ENCODE assay signal across 8 cellular contexts in the genomic region with DNA sequence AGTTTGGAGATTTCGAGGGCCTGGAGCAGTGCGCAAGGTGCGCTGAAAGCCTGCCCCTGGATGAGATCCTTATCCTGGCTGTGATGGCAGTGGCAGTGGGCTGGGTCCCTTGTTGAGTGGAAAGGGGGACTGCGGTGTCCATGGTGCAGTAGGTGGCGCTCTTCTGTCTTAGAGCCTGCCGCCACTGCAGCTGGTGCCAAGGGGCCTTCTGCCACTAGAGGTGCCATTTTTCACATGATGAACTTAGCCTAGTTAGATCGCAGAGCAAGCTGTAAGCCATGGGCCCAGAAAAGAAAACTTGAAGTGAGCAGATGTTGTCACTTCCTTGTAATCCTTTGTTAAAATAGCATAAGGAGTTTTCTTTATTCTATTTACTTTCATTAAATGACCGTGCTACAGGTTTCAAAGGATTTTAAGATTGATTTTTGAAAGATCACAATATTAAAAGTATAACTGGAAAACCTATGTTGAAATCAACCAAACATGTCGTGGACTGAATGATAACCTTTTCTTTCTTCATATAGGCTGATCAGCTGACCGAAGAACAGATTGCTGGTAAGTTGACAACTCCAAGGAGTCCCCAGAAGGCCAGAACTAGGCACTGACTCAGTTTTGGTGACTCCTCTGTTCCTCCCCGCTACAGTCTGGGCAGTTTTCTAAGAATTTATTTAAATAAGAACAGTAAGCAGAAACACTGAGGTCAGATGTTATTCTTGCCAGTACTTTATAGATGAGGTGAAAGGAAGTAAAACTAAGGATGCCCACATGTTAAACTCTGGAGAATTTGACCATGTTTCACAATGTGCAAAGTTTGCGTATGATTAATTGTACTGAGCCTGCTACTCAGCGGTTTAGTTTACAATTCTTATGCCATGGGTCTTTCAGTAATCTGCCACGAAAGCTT. TPM values are rescaled to one million over a fixed set of nuclear protein-coding genes. Genes with fewer than 3 reads are reported as not detected.
DNase-seq lines count a peak whose midpoint lies in the region; ATAC-seq and TF ChIP-seq lines count a peak whose summit lies in the region.

No MANE protein-coding gene starts in this region.

- H3K9me3 ChIP-seq in adipocyte (ENCODE audit: control insufficient read depth, low read length): no peaks in the 10 kb centered on the region
- H3K9me3 ChIP-seq in heart right ventricle: no peaks in the 10 kb centered on the region
- H3K9me3 ChIP-seq in prostate gland: no peaks in the 10 kb centered on the region
- no peaks in the 10 kb centered on the region for H3K9me3 ChIP-seq in upper lobe of right lung

- WGBS in heart right ventricle, 2 donors: 29 to 30% methylated on average over 14 of the region's 14 CpGs
- WGBS in prostate gland: 30% methylated on average over 14 of the region's 14 CpGs

- ATAC-seq in HG02759 (IDR thresholded peaks at IDR 0.05; ENCODE audit: unreplicated experiment) (peak; percentile 49), heart right ventricle (peak; percentile 41 to 84 (median 72)), upper lobe of right lung (peak; percentile 81)

- DNase-seq in NCI-H1417 treated with DMSO at 0.1 percent for 48 hours (lab: John Stamatoyannopoulos, UW): peak; percentile 78
- peak; percentile 82 for DNase-seq in T follicular helper cell (ENCODE audit: low read depth)
- peak; percentile 97 for DNase-seq in adipocyte (ENCODE audit: low read depth)
- DNase-seq in heart right ventricle: peak; percentile 84 to 93
- peak; percentile 95 for DNase-seq in prostate gland (ENCODE audit: low spot score)
- DNase-seq in upper lobe of right lung: peak; percentile 91

- H3K4me3 ChIP-seq in adipocyte (ENCODE audit: low read length) (peak overlapping the region; percentile 91), heart right ventricle (peak overlapping the region; percentile 78 to 100 (median 98)), prostate gland (peak overlapping the region in 1 of 2 donors; percentile 93), upper lobe of right lung (peak overlapping the region; percentile 99)

- H3K4me1 ChIP-seq in adipocyte (ENCODE audit: control insufficient read depth, insufficient read depth, low read length) (peaks cover 20% of the 10 kb centered on the region), heart right ventricle (peaks cover 15 to 63% (median 54%) of the 10 kb centered on the region in 9 donors), prostate gland (replicated peaks) (peaks cover 26% of the 10 kb centered on the region), upper lobe of right lung (peaks cover 42% of the 10 kb centered on the region)

- H3K27me3 ChIP-seq in adipocyte (replicated peaks; ENCODE audit: control insufficient read depth, insufficient read depth, low read length) (no peaks in the 10 kb centered on the region), heart right ventricle (no peaks in the 10 kb centered on the region), prostate gland (replicated peaks; ENCODE audit: insufficient read depth) (no peaks in the 10 kb centered on the region), upper lobe of right lung (no peaks in the 10 kb centered on the region)

- peaks cover 47% of the 10 kb centered on the region for H3K36me3 ChIP-seq in adipocyte (ENCODE audit: control insufficient read depth, insufficient read depth, low read length, severe bottlenecking)
- peaks cover 0 to 51% (median 48%) of the 10 kb centered on the region in 9 donors for H3K36me3 ChIP-seq in heart right ventricle
- H3K36me3 ChIP-seq in prostate gland: peaks cover 14 to 22% of the 10 kb centered on the region in 2 donors
- H3K36me3 ChIP-seq in upper lobe of right lung: peaks cover 50% of the 10 kb centered on the region

- TF ChIP-seq CTCF in GM12872 (IDR thresholded peaks at IDR 0.05; ENCODE audit: insufficient read depth, low read depth, low read length) (peak; percentile 100), heart right ventricle (IDR thresholded peaks at IDR 0.05) (peak; percentile 96 to 100 (median 100)), prostate gland (IDR thresholded peaks at IDR 0.05) (peak; percentile 97 to 99 (median 99)), upper lobe of right lung (IDR thresholded peaks at IDR 0.05) (peak; percentile 100)

- intact Hi-C loops in heart right ventricle (cut with DNase I): loop anchor here (1.0 to 10.0 kb wide), 19 partner anchors 67 to 359 kb away; partner anchors contain the start of gene NRDE2 (in 2 of the 10)
- intact Hi-C loops in prostate gland (cut with DNase I): loop anchor here (5.0 to 10.0 kb wide), 4 partner anchors 67 to 413 kb away; partner anchors contain the start of gene NRDE2
- intact Hi-C loops in upper lobe of right lung (cut with DNase I): no loop called here

- TF ChIP-seq POLR2A in prostate gland (IDR thresholded peaks at IDR 0.05): no peak

- H3K27ac ChIP-seq in heart right ventricle (peak overlapping the region in 8 of 10 donors; percentile 87 to 96 (median 92)), prostate gland (peak overlapping the region; percentile 81 to 89), upper lobe of right lung (peak overlapping the region; percentile 89)

- peak overlapping the region; percentile 76 for H3K9ac ChIP-seq in adipocyte (ENCODE audit: low read length)

RNA-seq across cellular contexts. Expression of gene CALM1, which starts 3.0 kb away (rescaled TPM):
- total RNA-seq in heart right ventricle (100 to 1,000 TPM; 409 to 787 (median 454) TPM), prostate gland (100 to 1,000 TPM; 237 to 287 TPM), upper lobe of right lung (477 TPM)
- polyA plus RNA-seq in heart right ventricle: 100 to 1,000 TPM; 293 to 352 TPM
